ENCODE assay signal across 8 cellular contexts in genomic region chr17:34443832-34444469, GRCh38.
DNase-seq lines count a peak whose midpoint lies in the region; ATAC-seq and TF ChIP-seq lines count a peak whose summit lies in the region.

No MANE protein-coding gene starts in this region.

- peak; percentile 36 for TF ChIP-seq CTCF in LNCAP (IDR thresholded peaks at IDR 0.05)
- peak; percentile 46 for TF ChIP-seq CTCF in chondrocyte (IDR thresholded peaks at IDR 0.05)
- peak; percentile 14 for TF ChIP-seq CTCF in osteocyte (IDR thresholded peaks at IDR 0.05)

- no peaks in the 10 kb centered on the region for H3K4me1 Mint-ChIP-seq in chondrocyte (ENCODE audit: low read depth)
- H3K4me1 Mint-ChIP-seq in osteocyte (ENCODE audit: unreplicated experiment), result no peaks in the 10 kb centered on the region

- H3K4me3 Mint-ChIP-seq in chondrocyte (ENCODE audit: unreplicated experiment) (no peak overlapping the region), osteocyte (ENCODE audit: unreplicated experiment) (no peak overlapping the region)

- no peak overlapping the region for H3K27ac Mint-ChIP-seq in chondrocyte (ENCODE audit: unreplicated experiment)
- no peak overlapping the region for H3K27ac Mint-ChIP-seq in osteocyte (ENCODE audit: unreplicated experiment)

- H3K9me3 Mint-ChIP-seq in chondrocyte (ENCODE audit: low read depth) (no peaks in the 10 kb centered on the region), osteocyte (ENCODE audit: unreplicated experiment) (no peaks in the 10 kb centered on the region)

- H3K36me3 Mint-ChIP-seq in chondrocyte (ENCODE audit: low read depth) (no peaks in the 10 kb centered on the region), osteocyte (ENCODE audit: unreplicated experiment) (no peaks in the 10 kb centered on the region)

- ATAC-seq in GM21381 (IDR thresholded peaks at IDR 0.05; ENCODE audit: unreplicated experiment), result no peak
- no peak for ATAC-seq in GM19035 (IDR thresholded peaks at IDR 0.05; ENCODE audit: unreplicated experiment)

- DNase-seq in NCI-H2227 (lab: John Stamatoyannopoulos, UW; ENCODE audit: unreplicated experiment) (peak; percentile 28), NCI-H2227 treated with DMSO at 0.1 percent for 48 hours (lab: John Stamatoyannopoulos, UW) (no peak), chondrocyte (ENCODE audit: low spot score) (no peak), osteocyte (ENCODE audit: extremely low spot score, unreplicated experiment) (no peak), cortex of kidney (lab: John Stamatoyannopoulos, UW) (no peak)

- peaks cover 34% of the 10 kb centered on the region for H3K27me3 Mint-ChIP-seq in chondrocyte (ENCODE audit: low read depth)
- H3K27me3 Mint-ChIP-seq in osteocyte (ENCODE audit: unreplicated experiment), result no peaks in the 10 kb centered on the region
